Comparison of ENCODE assay signal across 8 cellular contexts in genomic region chr5:55231476-55232193, GRCh38. TPM values are rescaled to one million over a fixed set of nuclear protein-coding genes. Genes with fewer than 3 reads are reported as not detected.
DNase-seq lines count a peak whose midpoint lies in the region; ATAC-seq and TF ChIP-seq lines count a peak whose summit lies in the region.
"Had no signal": no experiment of that assay in that cellular context is flagged by ENCODE, and none has a peak within 500 bp of the region (broad histone marks: within the 10 kb centered on the region; RNA-seq: fewer than 3 reads in every experiment).

No MANE protein-coding gene starts in this region.

- TF ChIP-seq POLR2A in sigmoid colon (IDR thresholded peaks at IDR 0.05): no peak

- intact Hi-C loops in sigmoid colon (cut with DNase I): loop anchor here (2.0 kb wide), 1 partner anchor 57 kb away; no protein-coding TSS in a partner anchor

- H3K9me3 Mint-ChIP-seq in chondrocyte (ENCODE audit: low read depth): no peaks in the 10 kb centered on the region
- no peaks in the 10 kb centered on the region for H3K9me3 Mint-ChIP-seq in nephron

- peaks cover 66% of the 10 kb centered on the region for H3K27me3 Mint-ChIP-seq in chondrocyte (ENCODE audit: low read depth)
- H3K27me3 Mint-ChIP-seq in nephron (ENCODE audit: low read depth): peaks cover 90% of the 10 kb centered on the region

- ATAC-seq in HG03354 (IDR thresholded peaks at IDR 0.05; ENCODE audit: poor library complexity, severe bottlenecking, unreplicated experiment): no peak

- H3K9me3 ChIP-seq in sigmoid colon: no peaks in the 10 kb centered on the region

- DNase-seq in GM13977 (ENCODE audit: low spot score) (peak; percentile 46), OCI-M1 (lab: John Stamatoyannopoulos, UW) (peak; percentile 50), chondrocyte (ENCODE audit: low spot score) (no peak), superior temporal gyrus (ENCODE audit: extremely low spot score) (no peak), sigmoid colon (no peak)

- no peak overlapping the region for H3K27ac Mint-ChIP-seq in chondrocyte (ENCODE audit: unreplicated experiment)
- H3K27ac Mint-ChIP-seq in nephron: no peak overlapping the region

- H3K27ac ChIP-seq in sigmoid colon: no peak overlapping the region

- no peak for TF ChIP-seq EP300 in sigmoid colon (IDR thresholded peaks at IDR 0.05)

- H3K4me1 Mint-ChIP-seq in chondrocyte (ENCODE audit: low read depth) (peaks cover 32% of the 10 kb centered on the region), nephron (peaks cover 35% of the 10 kb centered on the region)

- 1 to 2% methylated on average over 45 of the region's 45 CpGs for WGBS in sigmoid colon, 2 donors

- peaks cover 0 to 51% (median 47%) of the 10 kb centered on the region in 4 donors for H3K4me1 ChIP-seq in sigmoid colon

- peak overlapping the region in 2 of 4 donors; percentile 11 to 16 for H3K4me3 ChIP-seq in sigmoid colon

- in situ Hi-C loops in GM13977 (cut with MboI; ENCODE audit: low pct_unique_long_range_greater_than_20kb, low sequenced_read_pairs, unreplicated experiment): no loop called here

- H3K36me3 Mint-ChIP-seq in chondrocyte (ENCODE audit: low read depth): peaks cover 2% of the 10 kb centered on the region
- no peaks in the 10 kb centered on the region for H3K36me3 Mint-ChIP-seq in nephron (ENCODE audit: low read depth)

- H3K36me3 ChIP-seq in sigmoid colon: no peaks in the 10 kb centered on the region

- H3K4me3 Mint-ChIP-seq in chondrocyte (ENCODE audit: unreplicated experiment): peak overlapping the region; percentile 89
- H3K4me3 Mint-ChIP-seq in nephron: peak overlapping the region; percentile 95 to 98 (median 96)

- TF ChIP-seq CTCF in GM13977 (IDR thresholded peaks at IDR 0.05; ENCODE audit: extremely low read depth, insufficient read depth, missing control alignments) (no peak), chondrocyte (IDR thresholded peaks at IDR 0.05) (peak; percentile 29), nephron (IDR thresholded peaks at IDR 0.05; ENCODE audit: unreplicated experiment in 3 of 3) (peak in 1 of 3 experiments; percentile 8), sigmoid colon (IDR thresholded peaks at IDR 0.05) (no peak)

- H3K27me3 ChIP-seq in sigmoid colon: peaks cover 63 to 98% (median 89%) of the 10 kb centered on the region in 3 donors

RNA-seq across cellular contexts. Expression of gene CCNO, which starts 1.8 kb away (rescaled TPM):
- total RNA-seq in chondrocyte (1.7 to 2.0 TPM in 2 of 3 replicates, not detected in the other), sigmoid colon (not detected)
- polyA plus RNA-seq in sigmoid colon: 1 to 10 TPM in 1 of 3 donors, not detected in 2; 2.0 TPM

RNA-seq across cellular contexts. Expression of gene MCIDAS, which starts 4.5 kb away (rescaled TPM):
- total RNA-seq in chondrocyte (0.15 TPM in 1 of 3 replicates, not detected in the others), sigmoid colon (not detected)
- 1 to 10 TPM in 1 of 3 donors, under 1 TPM in 1, not detected in 1; 0.15 to 3.6 TPM for polyA plus RNA-seq in sigmoid colon
- total RNA-seq: myocyte had no signal

RNA-seq across cellular contexts. Expression of gene CDC20B, which starts 58.7 kb away (rescaled TPM):
- not detected in 3 replicates for total RNA-seq in chondrocyte
- total RNA-seq in sigmoid colon: not detected
- polyA plus RNA-seq in sigmoid colon: not detected
- total RNA-seq: myocyte had no signal

Comparison
In these comparisons a context has a peak if more than half of its experiments do, and no peak if none do; other contexts are left out.
1. DNase-seq: peak in GM13977 (single experiment) and OCI-M1 (single experiment); none in chondrocyte (single experiment), superior temporal gyrus (single experiment) and sigmoid colon (single experiment).